In the genomic region with DNA sequence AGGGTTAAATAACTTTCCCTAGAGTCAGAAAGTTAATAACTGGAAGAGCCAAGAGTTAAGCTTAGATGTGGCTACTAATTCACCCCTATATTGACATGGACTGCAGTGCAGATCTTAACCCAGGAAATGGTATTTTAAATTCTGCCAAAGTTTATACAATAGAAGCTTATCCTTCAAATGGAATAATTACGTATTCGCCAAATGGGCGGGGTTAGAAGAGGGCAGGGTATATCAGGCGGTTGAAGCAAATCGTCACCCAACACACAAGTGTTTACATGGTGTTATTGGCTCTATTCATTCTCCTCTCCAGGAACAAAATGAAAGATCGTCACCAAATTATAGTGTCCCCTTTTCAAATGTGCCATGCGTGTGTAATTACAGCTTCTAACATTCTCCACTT, we compare ENCODE assay signal across 7 cellular contexts.
"Had no signal": no experiment of that assay in that cellular context is flagged by ENCODE, and none has a peak within 500 bp of the region (broad histone marks: within the 10 kb centered on the region; RNA-seq: fewer than 3 reads in every experiment).

No MANE protein-coding gene starts in this region.

- H3K4me3 Mint-ChIP-seq: activated CD4-positive, alpha-beta T cell treated with anti-CD3 and anti-CD28 coated beads, Interleukin-2, amount 10 ng/mL, durations not matched to agents 7 days and 5 days; activated naive CD4-positive, alpha-beta T cell treated with anti-CD3 and anti-CD28 coated beads, Interleukin-2, amount 10 ng/mL, durations not matched to agents 7 days and 5 days; stimulated activated effector memory CD8-positive, alpha-beta T cell treated with anti-CD3 and anti-CD28 coated beads, Interleukin-12 subunit alpha, Interleukin-12 subunit beta, amount 100 ng/mL, for 72 hours; T-helper 2 cell treated with Interferon-gamma antibody and Interleukin-4, amounts not matched to agents 5 μg/mL and 100 μg/mL, for 36 hours had no signal

- ATAC-seq: left cardiac atrium; naive thymus-derived CD4-positive, alpha-beta T cell; stimulated activated effector memory CD8-positive, alpha-beta T cell treated with anti-CD3 and anti-CD28 coated beads, Interleukin-12 subunit alpha, Interleukin-12 subunit beta, amount 100 ng/mL, for 72 hours had no signal

- H3K9me3 Mint-ChIP-seq: activated CD4-positive, alpha-beta T cell treated with anti-CD3 and anti-CD28 coated beads, Interleukin-2, amount 10 ng/mL, durations not matched to agents 7 days and 5 days; stimulated activated effector memory CD8-positive, alpha-beta T cell treated with anti-CD3 and anti-CD28 coated beads, Interleukin-12 subunit alpha, Interleukin-12 subunit beta, amount 100 ng/mL, for 72 hours; T-helper 2 cell treated with Interferon-gamma antibody and Interleukin-4, amounts not matched to agents 5 μg/mL and 100 μg/mL, for 36 hours had no signal

- H3K27ac Mint-ChIP-seq: activated CD4-positive, alpha-beta T cell treated with anti-CD3 and anti-CD28 coated beads, Interleukin-2, amount 10 ng/mL, durations not matched to agents 7 days and 5 days; activated naive CD4-positive, alpha-beta T cell treated with anti-CD3 and anti-CD28 coated beads, Interleukin-2, amount 10 ng/mL, durations not matched to agents 7 days and 5 days; stimulated activated effector memory CD8-positive, alpha-beta T cell treated with anti-CD3 and anti-CD28 coated beads, Interleukin-12 subunit alpha, Interleukin-12 subunit beta, amount 100 ng/mL, for 72 hours; T-helper 2 cell treated with Interferon-gamma antibody and Interleukin-4, amounts not matched to agents 5 μg/mL and 100 μg/mL, for 36 hours had no signal

- H3K27me3 Mint-ChIP-seq: activated CD4-positive, alpha-beta T cell treated with anti-CD3 and anti-CD28 coated beads, Interleukin-2, amount 10 ng/mL, durations not matched to agents 7 days and 5 days; activated naive CD4-positive, alpha-beta T cell treated with anti-CD3 and anti-CD28 coated beads, Interleukin-2, amount 10 ng/mL, durations not matched to agents 7 days and 5 days; naive thymus-derived CD4-positive, alpha-beta T cell had no signal

- DNase-seq: activated CD4-positive, alpha-beta T cell treated with anti-CD3 and anti-CD28 coated beads, Interleukin-2, amount 10 ng/mL, durations not matched to agents 7 days and 5 days; activated naive CD4-positive, alpha-beta T cell treated with anti-CD3 and anti-CD28 coated beads, Interleukin-2, amount 10 ng/mL, durations not matched to agents 7 days and 5 days; left cardiac atrium; naive thymus-derived CD4-positive, alpha-beta T cell; thyroid gland had no signal
